ENCODE assay signal across 12 cellular contexts in the genomic region with DNA sequence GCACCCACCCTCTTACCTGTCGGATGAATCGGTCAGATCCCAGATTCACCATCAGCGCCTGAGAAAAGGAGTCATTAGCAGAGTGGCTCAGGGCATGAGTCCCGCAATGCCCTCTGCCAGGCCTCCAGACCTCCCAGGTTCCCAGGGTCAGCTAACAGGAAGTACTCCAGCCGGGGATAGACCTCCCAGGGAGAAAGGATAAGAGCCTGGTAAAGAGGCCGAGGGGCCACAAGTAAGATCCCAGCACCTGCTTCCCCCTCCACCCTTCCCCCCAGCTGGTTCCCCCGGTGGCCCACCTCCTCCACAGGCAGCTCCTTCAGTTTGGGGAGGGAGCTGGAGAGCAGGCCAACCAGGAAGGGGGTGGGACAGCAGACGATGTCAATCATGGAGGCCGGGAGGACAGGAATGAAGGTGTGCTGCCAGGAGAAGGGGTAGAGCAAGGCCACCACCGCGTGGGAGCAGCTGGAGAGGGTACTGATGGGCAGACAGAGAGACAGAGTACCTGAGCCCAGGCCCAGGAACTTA. TPM values are rescaled to one million over a fixed set of nuclear protein-coding genes. Genes with fewer than 3 reads are reported as not detected.
DNase-seq lines count a peak whose midpoint lies in the region; ATAC-seq and TF ChIP-seq lines count a peak whose summit lies in the region.
"Had no signal": no experiment of that assay in that cellular context is flagged by ENCODE, and none has a peak within 500 bp of the region (broad histone marks: within the 10 kb centered on the region; RNA-seq: fewer than 3 reads in every experiment).

No MANE protein-coding gene starts in this region.

- H3K27me3 ChIP-seq in dorsolateral prefrontal cortex (no peaks in the 10 kb centered on the region), transverse colon (no peaks in the 10 kb centered on the region)

- in situ Hi-C loops in transverse colon (cut with MboI; ENCODE audit: low pct_ligation_motif_present in 1 of 4, low pct_unique_long_range_greater_than_20kb in 1 of 4, low sequenced_read_pairs in 3 of 4), result loop anchor here in 3 of 4 donors (25.0 kb wide), 1 partner anchor 263 kb away; the partner anchor contains the start of gene TMEM9B (in 3 of the 3)

- 68 to 81% methylated on average over 4 to 11 of the region's 11 CpGs for WGBS in transverse colon (ENCODE audit: low coverage in 1 of 2), 2 donors

- H3K9me3 ChIP-seq in transverse colon, result no peaks in the 10 kb centered on the region

- intact Hi-C loops in dorsolateral prefrontal cortex (cut with DNase I), result no loop called here
- intact Hi-C loops in transverse colon (cut with DNase I; ENCODE audit: low total_unique reads), result no loop called here

- no peak for ATAC-seq in GM21619 (IDR thresholded peaks at IDR 0.05; ENCODE audit: unreplicated experiment)
- ATAC-seq in HG03097 (IDR thresholded peaks at IDR 0.05; ENCODE audit: low FRiP score, unreplicated experiment), result no peak
- ATAC-seq in HG02870 (IDR thresholded peaks at IDR 0.05; ENCODE audit: unreplicated experiment), result no peak

- H3K4me3 ChIP-seq in dorsolateral prefrontal cortex (no peak overlapping the region), transverse colon (no peak overlapping the region)

- peak; percentile 16 for DNase-seq in NCI-H510A treated with DMSO at 0.1 percent for 48 hours (lab: John Stamatoyannopoulos, UW)
- DNase-seq in NCI-H510A (lab: John Stamatoyannopoulos, UW), result no peak
- no peak for DNase-seq in dorsolateral prefrontal cortex
- no peak for DNase-seq in neural crest cell (ENCODE audit: low read depth, low spot score)
- no peak for DNase-seq in transverse colon
- DNase-seq: 8988T, NCI-H2171 treated with DMSO at 0.1 percent for 48 hours had no signal

- no peaks in the 10 kb centered on the region for H3K9me3 Mint-ChIP-seq in neural crest cell
- H3K9me3 Mint-ChIP-seq: memory B cell; stimulated activated naive CD8-positive, alpha-beta T cell treated with anti-CD3 and anti-CD28 coated beads, Interleukin-15, Interleukin-2, amounts not matched to agents 100 ng/mL and 50 ng/mL, for 24 hours had no signal

- H3K27ac ChIP-seq in dorsolateral prefrontal cortex, result peak overlapping the region in 58 of 59 donors; percentile 26 to 99 (median 91)
- H3K27ac ChIP-seq in transverse colon, result peak overlapping the region; percentile 38 to 67 (median 44)

- TF ChIP-seq CTCF in dorsolateral prefrontal cortex (IDR thresholded peaks at IDR 0.05 in 54 of 56, conservative IDR thresholded peaks at IDR 0.05 in 2 of 56; ENCODE audit: low read depth in 1 of 56, partially characterized antibody in 56 of 56), result no peak
- no peak for TF ChIP-seq CTCF in neural crest cell (conservative IDR thresholded peaks at IDR 0.05)
- TF ChIP-seq CTCF in transverse colon (IDR thresholded peaks at IDR 0.05), result no peak

- H3K27ac Mint-ChIP-seq in neural crest cell (ENCODE audit: unreplicated experiment), result peak overlapping the region; percentile 97
- H3K27ac Mint-ChIP-seq: memory B cell; stimulated activated naive CD8-positive, alpha-beta T cell treated with anti-CD3 and anti-CD28 coated beads, Interleukin-15, Interleukin-2, amounts not matched to agents 100 ng/mL and 50 ng/mL, for 24 hours had no signal

- peaks cover 48% of the 10 kb centered on the region for H3K4me1 Mint-ChIP-seq in neural crest cell

- H3K4me1 ChIP-seq in transverse colon, result peaks cover 0 to 11% (median 8%) of the 10 kb centered on the region in 4 donors

- TF ChIP-seq EP300 in transverse colon (IDR thresholded peaks at IDR 0.05; ENCODE audit: low read depth), result no peak

- peaks cover 47% of the 10 kb centered on the region for H3K36me3 Mint-ChIP-seq in neural crest cell (ENCODE audit: low read depth)

- peaks cover 0 to 28% (median 13%) of the 10 kb centered on the region in 4 donors for H3K36me3 ChIP-seq in transverse colon

- no peak for TF ChIP-seq POLR2A in transverse colon (IDR thresholded peaks at IDR 0.05)

- H3K27me3 Mint-ChIP-seq in neural crest cell (ENCODE audit: low read depth), result no peaks in the 10 kb centered on the region
- H3K27me3 Mint-ChIP-seq: memory B cell; stimulated activated naive CD8-positive, alpha-beta T cell treated with anti-CD3 and anti-CD28 coated beads, Interleukin-15, Interleukin-2, amounts not matched to agents 100 ng/mL and 50 ng/mL, for 24 hours had no signal

- peak overlapping the region; percentile 8 for H3K4me3 Mint-ChIP-seq in neural crest cell
- H3K4me3 Mint-ChIP-seq: memory B cell; stimulated activated naive CD8-positive, alpha-beta T cell treated with anti-CD3 and anti-CD28 coated beads, Interleukin-15, Interleukin-2, amounts not matched to agents 100 ng/mL and 50 ng/mL, for 24 hours had no signal

RNA-seq across cellular contexts. Expression of gene RPL27A, which starts 16.4 kb away (rescaled TPM):
- total RNA-seq in dorsolateral prefrontal cortex (100 to 1,000 TPM; 155 to 321 (median 208) TPM), neural crest cell (711 and 720 TPM in 2 replicates), transverse colon (100 to 1,000 TPM; 462 to 843 (median 770) TPM)

RNA-seq across cellular contexts. Expression of gene TRIM66, which starts 16.5 kb away (rescaled TPM):
- total RNA-seq in dorsolateral prefrontal cortex (10 to 100 TPM in 119 of 120 experiments, 1 to 10 TPM in 1; 9.2 to 31.7 (median 18.5) TPM), neural crest cell (6.5 and 10.2 TPM in 2 replicates), transverse colon (10 to 100 TPM; 11.7 to 19.7 (median 14.3) TPM)
